In the genomic region with DNA sequence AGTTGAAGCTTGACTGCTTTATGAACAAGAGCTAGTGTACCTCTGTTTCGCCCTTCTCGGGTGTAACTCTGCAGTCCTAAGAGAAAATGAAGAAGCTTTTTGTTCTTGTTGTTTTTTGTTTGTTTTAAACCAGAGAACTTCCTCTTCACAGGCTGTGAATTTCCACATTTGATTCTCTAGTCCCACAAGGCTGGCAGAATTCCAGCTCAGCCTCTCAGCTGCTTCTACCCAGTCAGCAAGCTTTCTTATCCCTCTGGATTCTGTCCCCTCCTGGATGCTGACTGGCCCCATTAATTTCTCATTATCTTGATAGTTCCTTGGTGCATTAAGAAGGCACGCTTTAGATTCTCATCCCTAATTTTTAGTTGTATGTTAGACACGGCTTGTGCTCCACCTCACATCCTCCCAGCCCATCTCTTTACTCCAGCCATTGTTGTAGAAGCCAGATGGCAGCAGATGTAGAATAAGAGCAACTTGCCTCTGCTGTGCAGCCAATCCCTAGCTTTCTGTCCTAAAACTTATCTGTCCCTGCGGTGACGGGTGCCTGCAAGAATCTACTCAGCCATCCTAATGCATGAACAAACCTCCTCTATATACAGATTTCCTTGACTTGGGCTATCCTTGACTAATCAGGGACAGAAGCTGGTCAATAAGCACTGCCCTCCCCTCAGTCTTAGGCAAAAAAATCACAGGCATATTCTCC, we compare ENCODE assay signal across 1 cellular context.
TF ChIP-seq lines count a peak whose summit lies in the region.

No MANE protein-coding gene starts in this region.

TF ChIP-seq in endothelial cell of umbilical vein, 7 proteins besides CTCF, POLR2A, EP300 and RAD21:
- TF ChIP-seq EZH2 (IDR thresholded peaks at IDR 0.05; ENCODE audit: borderline replicate concordance, low read depth, low read length, severe bottlenecking), result no peak
TF ChIP-seq in endothelial cell of umbilical vein: peak in this region for 0.
